17 cellular contexts compared by ENCODE assay signal in the genomic region with DNA sequence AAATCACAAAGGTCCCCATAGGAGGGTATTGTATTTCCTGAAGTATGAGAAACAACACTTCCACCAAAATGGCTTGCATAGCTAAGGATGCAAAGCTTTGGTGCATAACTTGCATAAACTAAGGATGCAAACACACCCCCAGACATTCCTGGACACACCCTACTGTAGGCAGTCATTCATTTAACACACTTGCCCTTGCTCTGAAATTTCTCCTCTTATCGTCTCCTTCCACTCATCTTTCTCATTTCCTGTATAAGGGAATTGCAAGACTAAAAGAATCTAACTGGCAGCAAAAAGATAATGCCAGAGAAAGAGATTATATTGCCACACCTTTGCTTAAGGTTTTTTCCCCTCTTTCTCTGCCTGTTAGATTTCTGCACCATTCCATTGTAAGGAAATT. TPM values are rescaled to one million over a fixed set of nuclear protein-coding genes. Genes with fewer than 3 reads are reported as not detected.
DNase-seq lines count a peak whose midpoint lies in the region; ATAC-seq and TF ChIP-seq lines count a peak whose summit lies in the region.
"Had no signal": no experiment of that assay in that cellular context is flagged by ENCODE, and none has a peak within 500 bp of the region (broad histone marks: within the 10 kb centered on the region; RNA-seq: fewer than 3 reads in every experiment).

No MANE protein-coding gene starts in this region.

- intact Hi-C loops in activated CD4-positive, alpha-beta T cell treated with anti-CD3 and anti-CD28 coated beads for 36 hours (cut with DNase I, micrococcal nuclease), result no loop called here
- intact Hi-C loops in activated CD4-positive, alpha-beta memory T cell treated with anti-CD3 and anti-CD28 coated beads for 36 hours (cut with micrococcal nuclease), result no loop called here

- no peaks in the 10 kb centered on the region for H3F3A ChIP-seq in GM23338 (replicated peaks; ENCODE audit: low read depth)

- H3K4me3 Mint-ChIP-seq in GM23338, result no peak overlapping the region
- H3K4me3 Mint-ChIP-seq in activated CD4-positive, alpha-beta T cell treated with anti-CD3 and anti-CD28 coated beads for 36 hours, result no peak overlapping the region
- no peak overlapping the region for H3K4me3 Mint-ChIP-seq in activated CD4-positive, alpha-beta memory T cell treated with anti-CD3 and anti-CD28 coated beads for 36 hours
- H3K4me3 Mint-ChIP-seq: activated T-helper 17 cell treated with anti-CD3 and anti-CD28 coated beads, Interleukin-2, amount 50 U/mL, for 72 hours; endodermal cell had no signal

- H3K36me3 Mint-ChIP-seq in GM23338 (ENCODE audit: low read depth), result peaks cover 7% of the 10 kb centered on the region
- H3K36me3 Mint-ChIP-seq in activated CD4-positive, alpha-beta T cell treated with anti-CD3 and anti-CD28 coated beads for 36 hours (ENCODE audit: low read depth), result no peaks in the 10 kb centered on the region
- no peaks in the 10 kb centered on the region for H3K36me3 Mint-ChIP-seq in activated CD4-positive, alpha-beta memory T cell treated with anti-CD3 and anti-CD28 coated beads for 36 hours

- H3K4me1 ChIP-seq in GM23338 (ENCODE audit: insufficient read depth) (peaks cover 62% of the 10 kb centered on the region), skeletal muscle satellite cell (ENCODE audit: control insufficient read depth, insufficient read depth, low read length) (peaks cover 63% of the 10 kb centered on the region)

- H3K27ac ChIP-seq in GM23338 (ENCODE audit: low read depth), result peak overlapping the region; percentile 65; the same call in 1 of the 2 replicates
- H3K27ac ChIP-seq: ovary had no signal

- no peaks in the 10 kb centered on the region for H4K20me1 ChIP-seq in GM23338 (replicated peaks; ENCODE audit: insufficient read depth)

- 0 out of 2 replicates have a peak, but pooled peaks cover 10% of the 10 kb centered on the region for H3K9me2 ChIP-seq in GM23338 (ENCODE audit: insufficient read depth)

- no peak overlapping the region for H3K9ac ChIP-seq in skeletal muscle satellite cell (ENCODE audit: low read depth, low read length)

- peaks cover 2% of the 10 kb centered on the region; the same call in 1 of the 3 replicates for H3K9me3 Mint-ChIP-seq in GM23338
- H3K9me3 Mint-ChIP-seq in activated CD4-positive, alpha-beta T cell treated with anti-CD3 and anti-CD28 coated beads for 36 hours (ENCODE audit: low read depth), result no peaks in the 10 kb centered on the region
- no peaks in the 10 kb centered on the region for H3K9me3 Mint-ChIP-seq in activated CD4-positive, alpha-beta memory T cell treated with anti-CD3 and anti-CD28 coated beads for 36 hours
- H3K9me3 Mint-ChIP-seq: activated T-helper 17 cell treated with anti-CD3 and anti-CD28 coated beads, Interleukin-2, amount 50 U/mL, for 72 hours had no signal

- no peak overlapping the region for H3K27ac Mint-ChIP-seq in GM23338
- no peak overlapping the region for H3K27ac Mint-ChIP-seq in activated CD4-positive, alpha-beta T cell treated with anti-CD3 and anti-CD28 coated beads for 36 hours
- H3K27ac Mint-ChIP-seq in activated CD4-positive, alpha-beta memory T cell treated with anti-CD3 and anti-CD28 coated beads for 36 hours, result no peak overlapping the region
- H3K27ac Mint-ChIP-seq: activated T-helper 17 cell treated with anti-CD3 and anti-CD28 coated beads, Interleukin-2, amount 50 U/mL, for 72 hours; endodermal cell had no signal

- POLR2A ChIA-PET in activated CD4-positive, alpha-beta T cell treated with anti-CD3 and anti-CD28 coated beads for 36 hours (lab: Charles Lee), result no interaction called here
- POLR2A ChIA-PET in activated CD4-positive, alpha-beta memory T cell treated with anti-CD3 and anti-CD28 coated beads for 36 hours (lab: Charles Lee), result no interaction called here

- H3K4me1 Mint-ChIP-seq in GM23338, result peaks cover 62% of the 10 kb centered on the region
- peaks cover 2% of the 10 kb centered on the region for H3K4me1 Mint-ChIP-seq in activated CD4-positive, alpha-beta T cell treated with anti-CD3 and anti-CD28 coated beads for 36 hours
- peaks cover under 1% of the 10 kb centered on the region for H3K4me1 Mint-ChIP-seq in activated CD4-positive, alpha-beta memory T cell treated with anti-CD3 and anti-CD28 coated beads for 36 hours (ENCODE audit: low read depth)

- no peak for DNase-seq in GM23338 (ENCODE audit: low spot score)
- peak; percentile 85 for DNase-seq in amniotic epithelial cell (ENCODE audit: low read depth)
- peak; percentile 42 for DNase-seq in fibroblast of pulmonary artery (ENCODE audit: low read depth)
- DNase-seq in activated CD4-positive, alpha-beta T cell treated with anti-CD3 and anti-CD28 coated beads for 36 hours, result no peak
- no peak for DNase-seq in NCI-H1930 (lab: John Stamatoyannopoulos, UW)
- DNase-seq in anterior cingulate cortex (lab: John Stamatoyannopoulos, UW), result no peak
- DNase-seq in activated CD4-positive, alpha-beta memory T cell treated with anti-CD3 and anti-CD28 coated beads for 36 hours, result no peak
- DNase-seq: COR-L47, endodermal cell, foreskin melanocyte, left ventricle myocardium superior, NCI-H1436, ovary, sigmoid colon had no signal

- TF ChIP-seq CTCF in GM23338 (conservative IDR thresholded peaks at IDR 0.05; ENCODE audit: low read depth in 2 of 2) (no peak), fibroblast of pulmonary artery (IDR thresholded peaks at IDR 0.05; ENCODE audit: low read length, missing control alignments) (no peak)

- H3K27me3 ChIP-seq in GM23338 (ENCODE audit: insufficient read depth) (no peaks in the 10 kb centered on the region), skeletal muscle satellite cell (ENCODE audit: control insufficient read depth, insufficient read depth, low read length) (no peaks in the 10 kb centered on the region)
- H3K27me3 ChIP-seq: ovary, sigmoid colon had no signal

- ATAC-seq in GM23338, result no peak
- ATAC-seq in activated CD4-positive, alpha-beta T cell treated with anti-CD3 and anti-CD28 coated beads for 36 hours, result no peak
- ATAC-seq: activated T-helper 17 cell treated with anti-CD3 and anti-CD28 coated beads, Interleukin-2, amount 50 U/mL, for 72 hours; left ventricle myocardium superior; Panc1 had no signal

- peaks cover 27% of the 10 kb centered on the region for H3K79me2 ChIP-seq in GM23338 (replicated peaks; ENCODE audit: insufficient read depth)

- H3K36me3 ChIP-seq in GM23338 (ENCODE audit: insufficient read depth) (no peaks in the 10 kb centered on the region), skeletal muscle satellite cell (ENCODE audit: insufficient read depth, low read length) (no peaks in the 10 kb centered on the region)
- H3K36me3 ChIP-seq: ovary, sigmoid colon had no signal

- no peaks in the 10 kb centered on the region for H3K9me3 ChIP-seq in skeletal muscle satellite cell (replicated peaks; ENCODE audit: low read length)
- H3K9me3 ChIP-seq: ovary, sigmoid colon had no signal

- no peak overlapping the region for H2AFZ ChIP-seq in GM23338

- no peak overlapping the region for H3K4me2 ChIP-seq in GM23338
- H3K4me2 ChIP-seq in skeletal muscle satellite cell (ENCODE audit: low read length), result peak overlapping the region; percentile 32

- CTCF ChIA-PET in activated CD4-positive, alpha-beta T cell treated with anti-CD3 and anti-CD28 coated beads for 36 hours (lab: Charles Lee), result no interaction called here
- CTCF ChIA-PET in activated CD4-positive, alpha-beta memory T cell treated with anti-CD3 and anti-CD28 coated beads for 36 hours (lab: Charles Lee), result no interaction called here

- peaks cover 8% of the 10 kb centered on the region for H3K27me3 Mint-ChIP-seq in GM23338 (ENCODE audit: insufficient read depth, low read depth, poor library complexity)
- H3K27me3 Mint-ChIP-seq in activated CD4-positive, alpha-beta T cell treated with anti-CD3 and anti-CD28 coated beads for 36 hours, result no peaks in the 10 kb centered on the region
- H3K27me3 Mint-ChIP-seq in activated CD4-positive, alpha-beta memory T cell treated with anti-CD3 and anti-CD28 coated beads for 36 hours, result no peaks in the 10 kb centered on the region
- H3K27me3 Mint-ChIP-seq: activated T-helper 17 cell treated with anti-CD3 and anti-CD28 coated beads, Interleukin-2, amount 50 U/mL, for 72 hours had no signal

- H3K4me3 ChIP-seq in GM23338 (no peak overlapping the region), fibroblast of pulmonary artery (replicated peaks; ENCODE audit: low read depth, low read length) (no peak overlapping the region), skeletal muscle satellite cell (ENCODE audit: low read length) (no peak overlapping the region)
- H3K4me3 ChIP-seq: ovary, sigmoid colon had no signal

TF ChIP-seq in GM23338, 12 proteins besides CTCF, POLR2A, EP300 and RAD21 (continues in another document):
- TF ChIP-seq ZNF114 (CRISPR knock-in tag; IDR thresholded peaks at IDR 0.05), result no peak
- TF ChIP-seq NANOG (IDR thresholded peaks at IDR 0.05; ENCODE audit: borderline replicate concordance), result no peak
- no peak for TF ChIP-seq EZH2 (IDR thresholded peaks at IDR 0.05; ENCODE audit: low read depth, unreplicated experiment)
- TF ChIP-seq JUNB (IDR thresholded peaks at IDR 0.05; ENCODE audit: unreplicated experiment), result no peak
- no peak for TF ChIP-seq STAT1 (IDR thresholded peaks at IDR 0.05; ENCODE audit: unreplicated experiment)
- TF ChIP-seq POLR2AphosphoS5 (IDR thresholded peaks at IDR 0.05; ENCODE audit: low read depth), result no peak

RNA-seq across cellular contexts. Expression of a gene that starts 28.3 kb away (rescaled TPM):
- total RNA-seq in GM23338 (2014; rRNA removed; shearing (Covaris generic)), result 18.8 and 21.9 TPM in 2 replicates
- 32.4 and 46.6 TPM in 2 replicates for polyA plus RNA-seq in GM23338 (2016; fragmentation: Nextera tagmentation; extraction: Ambion mirVana)
- 50.7 and 53.7 TPM in 2 replicates for total RNA-seq in skeletal muscle satellite cell (2012; rRNA removed)
- total RNA-seq in activated CD4-positive, alpha-beta T cell treated with anti-CD3 and anti-CD28 coated beads for 36 hours, result 10 to 100 TPM; 13.2 to 18.8 TPM
- 10 to 100 TPM; 15.0 to 15.5 TPM for total RNA-seq in activated CD4-positive, alpha-beta memory T cell treated with anti-CD3 and anti-CD28 coated beads for 36 hours

RNA-seq across cellular contexts. Expression of a gene that starts 30.4 kb away (rescaled TPM):
- total RNA-seq in GM23338 (2014; rRNA removed; shearing (Covaris generic)), result 4.2 and 4.5 TPM in 2 replicates
- 1.5 and 1.7 TPM in 2 replicates for polyA plus RNA-seq in GM23338 (2016; fragmentation: Nextera tagmentation; extraction: Ambion mirVana)
- 0.87 and 1.3 TPM in 2 replicates for total RNA-seq in skeletal muscle satellite cell (2012; rRNA removed)
- under 1 TPM in 1 of 2 experiments, not detected in 1; 0.14 TPM for total RNA-seq in activated CD4-positive, alpha-beta T cell treated with anti-CD3 and anti-CD28 coated beads for 36 hours
- under 1 TPM in 1 of 2 experiments, not detected in 1; 0.12 TPM for total RNA-seq in activated CD4-positive, alpha-beta memory T cell treated with anti-CD3 and anti-CD28 coated beads for 36 hours

Comparison
In these comparisons a context has a peak if more than half of its experiments do, and no peak if none do; other contexts are left out.
1. DNase-seq: peak in amniotic epithelial cell (single experiment) and fibroblast of pulmonary artery (single experiment); none in GM23338 (single experiment), activated CD4-positive, alpha-beta T cell treated with anti-CD3 and anti-CD28 coated beads for 36 hours (single experiment), NCI-H1930 (0 of 2), anterior cingulate cortex (0 of 58) and activated CD4-positive, alpha-beta memory T cell treated with anti-CD3 and anti-CD28 coated beads for 36 hours (single experiment).